ENCODE assay signal across 9 cellular contexts in genomic region chr2:199851499-199851816, GRCh38. TPM values are rescaled to one million over a fixed set of nuclear protein-coding genes. Genes with fewer than 3 reads are reported as not detected.
DNase-seq lines count a peak whose midpoint lies in the region; ATAC-seq lines count a peak whose summit lies in the region.
"Had no signal": no experiment of that assay in that cellular context is flagged by ENCODE, and none has a peak within 500 bp of the region (broad histone marks: within the 10 kb centered on the region; RNA-seq: fewer than 3 reads in every experiment).

No MANE protein-coding gene starts in this region.

- no peak for DNase-seq in T-helper 2 cell treated with Interferon-gamma antibody and Interleukin-4, amounts not matched to agents 5 μg/mL and 100 μg/mL, for 36 hours (ENCODE audit: low spot score)
- DNase-seq in T-helper 2 cell: no peak
- no peak for DNase-seq in activated naive CD8-positive, alpha-beta T cell treated with anti-CD3 and anti-CD28 coated beads for 36 hours
- no peak for DNase-seq in substantia nigra (lab: John Stamatoyannopoulos, UW)
- no peak for DNase-seq in NCI-H2029 (lab: John Stamatoyannopoulos, UW)
- no peak for DNase-seq in mucosa of gallbladder (ENCODE audit: low spot score)
- DNase-seq: NCI-H1417 treated with DMSO at 0.1 percent for 48 hours had no signal

- peaks cover 9% of the 10 kb centered on the region for H3K4me1 Mint-ChIP-seq in T-helper 2 cell treated with Interferon-gamma antibody and Interleukin-4, amounts not matched to agents 5 μg/mL and 100 μg/mL, for 36 hours (ENCODE audit: low read depth)
- peaks cover 4% of the 10 kb centered on the region for H3K4me1 Mint-ChIP-seq in activated naive CD8-positive, alpha-beta T cell treated with anti-CD3 and anti-CD28 coated beads for 36 hours

- no peak for ATAC-seq in GM21723 (IDR thresholded peaks at IDR 0.05; ENCODE audit: unreplicated experiment)

- H3K4me1 ChIP-seq in iPS-20b (ENCODE audit: insufficient read depth, low read length): peaks cover 12% of the 10 kb centered on the region; the same call in 1 of the 2 replicates

- no peaks in the 10 kb centered on the region for H3K9me3 ChIP-seq in iPS-20b (ENCODE audit: insufficient read depth, low read depth, low read length)

- H3K36me3 ChIP-seq in iPS-20b (ENCODE audit: insufficient read depth, low read depth, low read length): no peaks in the 10 kb centered on the region

- H3K27ac Mint-ChIP-seq in T-helper 2 cell treated with Interferon-gamma antibody and Interleukin-4, amounts not matched to agents 5 μg/mL and 100 μg/mL, for 36 hours: peak overlapping the region; percentile 79
- peak overlapping the region; percentile 90 for H3K27ac Mint-ChIP-seq in activated naive CD8-positive, alpha-beta T cell treated with anti-CD3 and anti-CD28 coated beads for 36 hours

- no peaks in the 10 kb centered on the region for H3K36me3 Mint-ChIP-seq in T-helper 2 cell treated with Interferon-gamma antibody and Interleukin-4, amounts not matched to agents 5 μg/mL and 100 μg/mL, for 36 hours (ENCODE audit: low read depth)
- H3K36me3 Mint-ChIP-seq in activated naive CD8-positive, alpha-beta T cell treated with anti-CD3 and anti-CD28 coated beads for 36 hours: peaks cover 3% of the 10 kb centered on the region

- peaks cover 8% of the 10 kb centered on the region; the same call in 1 of the 2 replicates for H3K27me3 ChIP-seq in iPS-20b (ENCODE audit: insufficient read depth, low read length)

- peaks cover 9% of the 10 kb centered on the region for H3K27me3 Mint-ChIP-seq in T-helper 2 cell treated with Interferon-gamma antibody and Interleukin-4, amounts not matched to agents 5 μg/mL and 100 μg/mL, for 36 hours (ENCODE audit: low read depth)
- no peaks in the 10 kb centered on the region for H3K27me3 Mint-ChIP-seq in activated naive CD8-positive, alpha-beta T cell treated with anti-CD3 and anti-CD28 coated beads for 36 hours

- H3K9me3 Mint-ChIP-seq in T-helper 2 cell treated with Interferon-gamma antibody and Interleukin-4, amounts not matched to agents 5 μg/mL and 100 μg/mL, for 36 hours: no peaks in the 10 kb centered on the region
- H3K9me3 Mint-ChIP-seq in activated naive CD8-positive, alpha-beta T cell treated with anti-CD3 and anti-CD28 coated beads for 36 hours: no peaks in the 10 kb centered on the region

- H3K27ac ChIP-seq in iPS-20b (ENCODE audit: low read length): no peak overlapping the region
- peak overlapping the region; percentile 82 for H3K27ac ChIP-seq in substantia nigra (ENCODE audit: low read depth, low read length, poor library complexity, severe bottlenecking)

- H3K4me3 Mint-ChIP-seq in T-helper 2 cell treated with Interferon-gamma antibody and Interleukin-4, amounts not matched to agents 5 μg/mL and 100 μg/mL, for 36 hours: peak overlapping the region; percentile 87
- peak overlapping the region; percentile 96 for H3K4me3 Mint-ChIP-seq in activated naive CD8-positive, alpha-beta T cell treated with anti-CD3 and anti-CD28 coated beads for 36 hours

- peak overlapping the region; percentile 70; the same call in 1 of the 2 replicates for H3K9ac ChIP-seq in iPS-20b (ENCODE audit: low read depth, low read length)

- peak overlapping the region; percentile 76 for H3K4me3 ChIP-seq in iPS-20b (ENCODE audit: low read length)

RNA-seq across cellular contexts. Expression of gene FTCDNL1, which starts 0.5 kb away (rescaled TPM):
- 1 to 10 TPM; 3.2 to 3.4 TPM for total RNA-seq in activated naive CD8-positive, alpha-beta T cell treated with anti-CD3 and anti-CD28 coated beads for 36 hours
- total RNA-seq in mucosa of gallbladder: 3.1 TPM

RNA-seq across cellular contexts. Expression of gene C2orf69, which starts 59.6 kb away (rescaled TPM):
- 10 to 100 TPM; 20.6 to 20.8 TPM for total RNA-seq in activated naive CD8-positive, alpha-beta T cell treated with anti-CD3 and anti-CD28 coated beads for 36 hours
- 11.9 TPM for total RNA-seq in mucosa of gallbladder
